ENCODE assay signal across 26 cellular contexts in the genomic region with DNA sequence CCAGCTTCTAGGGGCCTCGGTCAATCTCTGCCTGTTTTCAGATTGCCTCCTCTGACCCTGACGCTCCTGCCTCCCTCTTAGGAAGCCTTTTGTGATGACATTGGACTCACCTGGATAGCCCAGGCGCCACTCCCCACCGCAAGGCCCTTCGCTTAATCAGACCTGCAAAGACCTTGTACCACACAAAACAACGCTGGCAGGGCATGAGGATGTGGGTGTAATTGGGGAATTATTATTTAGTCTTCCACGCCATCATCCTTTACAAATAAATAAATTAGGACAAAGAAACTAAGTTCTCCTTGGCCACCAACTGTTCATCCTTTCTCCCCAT. TPM values are rescaled to one million over a fixed set of nuclear protein-coding genes. Genes with fewer than 3 reads are reported as not detected.
DNase-seq lines count a peak whose midpoint lies in the region; ATAC-seq and TF ChIP-seq lines count a peak whose summit lies in the region.
"Had no signal": no experiment of that assay in that cellular context is flagged by ENCODE, and none has a peak within 500 bp of the region (broad histone marks: within the 10 kb centered on the region; RNA-seq: fewer than 3 reads in every experiment).

No MANE protein-coding gene starts in this region.

- ATAC-seq in Right ventricle myocardium inferior (no peak), body of pancreas (no peak)
- ATAC-seq in stimulated activated naive B cell treated with anti-CD40 and anti-IgM and Interleukin-4, amounts not matched to agents 10 μg/mL and 1 μg/mL and 100 μg/mL, for 72 hours (replicated peaks), result no peak
- ATAC-seq: esophagus mucosa had no signal

- intact Hi-C loops in Right ventricle myocardium inferior (cut with DNase I) (no loop called here), body of pancreas (cut with DNase I) (no loop called here)

- H3K27me3 ChIP-seq in cardiac muscle cell (no peaks in the 10 kb centered on the region), body of pancreas (no peaks in the 10 kb centered on the region), mesenchymal stem cell (ENCODE audit: control insufficient read depth in 1 of 2, insufficient read depth in 1 of 2, low read length in 2 of 2) (no peaks in the 10 kb centered on the region)
- H3K27me3 ChIP-seq: right atrium auricular region, SJSA1, stomach, vagina had no signal

- H3K14ac ChIP-seq in mesenchymal stem cell (ENCODE audit: low read length in 2 of 2), result no peak overlapping the region

- H3K9me3 ChIP-seq in cardiac muscle cell (ENCODE audit: low read depth) (no peaks in the 10 kb centered on the region), body of pancreas (no peaks in the 10 kb centered on the region), mesenchymal stem cell (ENCODE audit: control insufficient read depth, low read length) (no peaks in the 10 kb centered on the region)
- H3K9me3 ChIP-seq: right atrium auricular region, SJSA1, stomach, vagina had no signal

- no peak overlapping the region for H3K4me3 Mint-ChIP-seq in stimulated activated naive B cell treated with anti-CD40 and anti-IgM and Interleukin-4, amounts not matched to agents 10 μg/mL and 1 μg/mL and 100 μg/mL, for 72 hours
- H3K4me3 Mint-ChIP-seq: activated CD4-positive, alpha-beta T cell treated with anti-CD3 and anti-CD28 coated beads, Interleukin-2, amount 10 ng/mL, durations not matched to agents 7 days and 5 days; activated T-cell treated with anti-CD3 and anti-CD28 coated beads, Interleukin-2, amount 50 U/mL, for 24 hours had no signal

- H2BK12ac ChIP-seq in mesenchymal stem cell (ENCODE audit: low read length in 2 of 2), result no peak overlapping the region

- H2BK5ac ChIP-seq in mesenchymal stem cell (ENCODE audit: low read depth, low read length, poor library complexity, severe bottlenecking), result no peak overlapping the region

- no peaks in the 10 kb centered on the region for H3K36me3 ChIP-seq in cardiac muscle cell
- no peaks in the 10 kb centered on the region for H3K36me3 ChIP-seq in body of pancreas (replicated peaks in 1 of 2; ENCODE audit: insufficient read depth in 1 of 2, low read depth in 2 of 2)
- no peaks in the 10 kb centered on the region for H3K36me3 ChIP-seq in mesenchymal stem cell (ENCODE audit: control insufficient read depth in 1 of 2, insufficient read depth in 2 of 2, low read depth in 1 of 2, low read length in 2 of 2)
- H3K36me3 ChIP-seq: right atrium auricular region, SJSA1, stomach, vagina had no signal

- H3K4me1 ChIP-seq in cardiac muscle cell (ENCODE audit: low read depth), result peaks cover 12% of the 10 kb centered on the region
- H3K4me1 ChIP-seq in body of pancreas, result peaks cover 26% of the 10 kb centered on the region
- H3K4me1 ChIP-seq in mesenchymal stem cell (ENCODE audit: control insufficient read depth, insufficient read depth, low read depth, low read length), result peaks cover 4% of the 10 kb centered on the region
- H3K4me1 ChIP-seq: parathyroid adenoma, vagina had no signal

- H3K27me3 Mint-ChIP-seq in stimulated activated naive B cell treated with anti-CD40 and anti-IgM and Interleukin-4, amounts not matched to agents 10 μg/mL and 1 μg/mL and 100 μg/mL, for 72 hours, result no peaks in the 10 kb centered on the region
- H3K27me3 Mint-ChIP-seq: activated T-cell treated with anti-CD3 and anti-CD28 coated beads, Interleukin-2, amount 50 U/mL, for 24 hours; CD8-positive, alpha-beta memory T cell had no signal

- no peak overlapping the region for H3K23ac ChIP-seq in mesenchymal stem cell (ENCODE audit: low read length in 2 of 2)

- H3K4me1 Mint-ChIP-seq in stimulated activated naive B cell treated with anti-CD40 and anti-IgM and Interleukin-4, amounts not matched to agents 10 μg/mL and 1 μg/mL and 100 μg/mL, for 72 hours, result peaks cover 25 to 44% of the 10 kb centered on the region in 2 donors

- no peaks in the 10 kb centered on the region for H3K36me3 Mint-ChIP-seq in stimulated activated naive B cell treated with anti-CD40 and anti-IgM and Interleukin-4, amounts not matched to agents 10 μg/mL and 1 μg/mL and 100 μg/mL, for 72 hours
- H3K36me3 Mint-ChIP-seq: CD8-positive, alpha-beta memory T cell had no signal

- no peak overlapping the region for H2AFZ ChIP-seq in mesenchymal stem cell (ENCODE audit: low read depth, low read length)
- H2AFZ ChIP-seq: parathyroid adenoma had no signal

- peak overlapping the region; percentile 84 for H3K27ac ChIP-seq in cardiac muscle cell
- peak overlapping the region in 3 of 4 donors; percentile 8 to 57 (median 11) for H3K27ac ChIP-seq in body of pancreas
- no peak overlapping the region for H3K27ac ChIP-seq in mesenchymal stem cell (ENCODE audit: low read length, poor library complexity, severe bottlenecking)
- H3K27ac ChIP-seq: parathyroid adenoma, SJSA1, stomach, vagina had no signal

- H3K4ac ChIP-seq in mesenchymal stem cell (ENCODE audit: low read depth in 1 of 2, low read length in 2 of 2), result no peak overlapping the region

- no peak overlapping the region for H3K4me2 ChIP-seq in mesenchymal stem cell (ENCODE audit: low read length, poor library complexity, severe bottlenecking)

- 50 to 53% methylated on average over 7 of the region's 7 CpGs for WGBS in body of pancreas, 2 donors
- WGBS in mesenchymal stem cell, result 81% methylated on average over 3 of the region's 7 CpGs

- H2BK120ac ChIP-seq in mesenchymal stem cell (ENCODE audit: low read depth, low read length), result no peak overlapping the region

- H3K27ac Mint-ChIP-seq in stimulated activated naive B cell treated with anti-CD40 and anti-IgM and Interleukin-4, amounts not matched to agents 10 μg/mL and 1 μg/mL and 100 μg/mL, for 72 hours, result peak overlapping the region; percentile 28
- H3K27ac Mint-ChIP-seq: activated T-cell treated with anti-CD3 and anti-CD28 coated beads, Interleukin-2, amount 50 U/mL, for 24 hours had no signal

- no peak overlapping the region for H3K9ac ChIP-seq in mesenchymal stem cell (ENCODE audit: low read length)
- H3K9ac ChIP-seq: parathyroid adenoma had no signal

- H2AK5ac ChIP-seq in mesenchymal stem cell (ENCODE audit: low read length, severe bottlenecking), result no peak overlapping the region

- no peak overlapping the region for H3K18ac ChIP-seq in mesenchymal stem cell (ENCODE audit: low read depth in 1 of 2, low read length in 2 of 2)

- peak overlapping the region; percentile 1 for H4K8ac ChIP-seq in mesenchymal stem cell (ENCODE audit: low read length)

- no peaks in the 10 kb centered on the region for H3K79me1 ChIP-seq in mesenchymal stem cell (replicated peaks; ENCODE audit: low read length, poor library complexity, severe bottlenecking)

- no peak overlapping the region for H4K91ac ChIP-seq in mesenchymal stem cell (ENCODE audit: low read length)

- H3K9me3 Mint-ChIP-seq in stimulated activated naive B cell treated with anti-CD40 and anti-IgM and Interleukin-4, amounts not matched to agents 10 μg/mL and 1 μg/mL and 100 μg/mL, for 72 hours, result no peaks in the 10 kb centered on the region
- H3K9me3 Mint-ChIP-seq: activated CD4-positive, alpha-beta T cell treated with anti-CD3 and anti-CD28 coated beads, Interleukin-2, amount 10 ng/mL, durations not matched to agents 7 days and 5 days; activated T-cell treated with anti-CD3 and anti-CD28 coated beads, Interleukin-2, amount 50 U/mL, for 24 hours; CD8-positive, alpha-beta memory T cell had no signal

- no peak for TF ChIP-seq POLR2A in body of pancreas (IDR thresholded peaks at IDR 0.05)

- TF ChIP-seq CTCF in cardiac muscle cell (IDR thresholded peaks at IDR 0.05; ENCODE audit: low read depth, low read length) (no peak), body of pancreas (IDR thresholded peaks at IDR 0.05) (no peak)

- DNase-seq in cardiac muscle cell (ENCODE audit: low read depth in 1 of 2, low spot score in 1 of 2) (no peak), Right ventricle myocardium inferior (ENCODE audit: missing footprints) (no peak), body of pancreas (peak in 1 of 4 donors; percentile 25), mesenchymal stem cell (no peak), NCI-H1417 (lab: John Stamatoyannopoulos, UW) (no peak), NCI-H226 (no peak)
- DNase-seq in stimulated activated naive B cell treated with anti-CD40 and anti-IgM and Interleukin-4, amounts not matched to agents 10 μg/mL and 1 μg/mL and 100 μg/mL, for 72 hours, result no peak
- no peak for DNase-seq in activated T-cell treated with anti-CD3 and anti-CD28 coated beads, Interleukin-2, amount 50 U/mL, for 48 hours
- DNase-seq: activated CD4-positive, alpha-beta T cell treated with anti-CD3 and anti-CD28 coated beads, Interleukin-2, amount 10 ng/mL, durations not matched to agents 7 days and 5 days; activated gamma-delta T cell; activated T-cell treated with anti-CD3 and anti-CD28 coated beads, Interleukin-2, amount 50 U/mL, for 24 hours; CD8-positive, alpha-beta memory T cell; central memory CD4-positive, alpha-beta T cell; dermis blood vessel endothelial cell; DMS 273 treated with DMSO at 0.1 percent for 48 hours; NCI-H146; NCI-H446 treated with DMSO at 0.1 percent for 48 hours; NCI-H82; stimulated activated CD4-positive, alpha-beta T cell treated with anti-CD3 and anti-CD28 coated beads, Interleukin-2, amount 100 ng/mL, for 24 hours; stomach; T1000 had no signal

- H3K4me3 ChIP-seq in cardiac muscle cell (no peak overlapping the region), body of pancreas (no peak overlapping the region), mesenchymal stem cell (ENCODE audit: insufficient read depth in 1 of 2, low read depth in 1 of 2, low read length in 2 of 2) (no peak overlapping the region)
- H3K4me3 ChIP-seq: right atrium auricular region, SJSA1, stomach, vagina had no signal

- no peak overlapping the region for H2BK15ac ChIP-seq in mesenchymal stem cell (ENCODE audit: low read depth, poor library complexity, severe bottlenecking)

RNA-seq across cellular contexts. Expression of a gene that starts 7.7 kb away (rescaled TPM):
- total RNA-seq in cardiac muscle cell (47.3 and 52.1 TPM in 2 replicates), Right ventricle myocardium inferior (25.4 TPM), body of pancreas (10 to 100 TPM; 18.7 to 46.8 TPM)
- 31.7 and 47.4 TPM in 2 replicates for polyA plus RNA-seq in cardiac muscle cell
- 23.0 TPM for polyA plus RNA-seq in mesenchymal stem cell (2013, experiment 1 of 2)
- 23.9 TPM for polyA plus RNA-seq in mesenchymal stem cell (2013, experiment 2 of 2)
